In the genomic region with DNA sequence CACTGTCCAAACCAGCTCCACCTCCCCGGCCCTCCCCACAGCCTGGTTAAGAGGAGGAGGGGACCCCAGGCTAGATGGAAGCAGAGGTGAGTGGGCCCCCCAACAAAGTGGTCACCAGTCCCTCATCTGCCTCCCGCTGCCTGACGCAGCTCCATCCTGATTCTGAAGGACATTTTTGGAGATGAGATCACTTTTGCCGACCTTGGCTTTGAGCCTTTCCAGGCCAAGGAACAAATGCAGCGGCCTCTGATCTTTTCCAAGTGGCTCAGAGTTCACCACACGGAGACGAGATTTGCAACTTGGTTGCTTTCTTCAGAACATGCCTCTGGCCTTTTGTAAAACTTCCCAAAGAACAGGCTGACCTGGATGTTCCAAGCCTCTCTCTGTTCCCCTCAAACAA, we compare ENCODE assay signal across 21 cellular contexts.
"Had no signal": no experiment of that assay in that cellular context is flagged by ENCODE, and none has a peak within 500 bp of the region (broad histone marks: within the 10 kb centered on the region; RNA-seq: fewer than 3 reads in every experiment).

No MANE protein-coding gene starts in this region.

- H3K4me3 ChIP-seq: coronary artery, gastroesophageal sphincter, left lung, lung, prostate gland, right lobe of liver, tibial nerve, upper lobe of right lung had no signal

- H3K27ac Mint-ChIP-seq: immature natural killer cell; naive B cell; nephron; stimulated activated memory B cell treated with anti-CD40 and anti-IgM and Interleukin-4, amounts not matched to agents 10 μg/mL and 1 μg/mL and 100 μg/mL, for 72 hours; stimulated activated naive CD8-positive, alpha-beta T cell treated with anti-CD3 and anti-CD28 coated beads, Interleukin-15, Interleukin-2, amounts not matched to agents 100 ng/mL and 50 ng/mL, for 24 hours had no signal

- H3K4me3 Mint-ChIP-seq: immature natural killer cell; naive B cell; nephron; stimulated activated memory B cell treated with anti-CD40 and anti-IgM and Interleukin-4, amounts not matched to agents 10 μg/mL and 1 μg/mL and 100 μg/mL, for 72 hours; stimulated activated naive CD8-positive, alpha-beta T cell treated with anti-CD3 and anti-CD28 coated beads, Interleukin-15, Interleukin-2, amounts not matched to agents 100 ng/mL and 50 ng/mL, for 24 hours had no signal

- H3K36me3 Mint-ChIP-seq: immature natural killer cell; naive B cell; stimulated activated memory B cell treated with anti-CD40 and anti-IgM and Interleukin-4, amounts not matched to agents 10 μg/mL and 1 μg/mL and 100 μg/mL, for 72 hours had no signal

- H3K27me3 ChIP-seq: right lobe of liver had no signal

- H3K9me3 Mint-ChIP-seq: stimulated activated memory B cell treated with anti-CD40 and anti-IgM and Interleukin-4, amounts not matched to agents 10 μg/mL and 1 μg/mL and 100 μg/mL, for 72 hours; stimulated activated naive CD8-positive, alpha-beta T cell treated with anti-CD3 and anti-CD28 coated beads, Interleukin-15, Interleukin-2, amounts not matched to agents 100 ng/mL and 50 ng/mL, for 24 hours had no signal

- H3K9me3 ChIP-seq: gastroesophageal sphincter, neutrophil, prostate gland, right lobe of liver, upper lobe of right lung had no signal

- H3K4me1 ChIP-seq: left lung, prostate gland, right lobe of liver, upper lobe of right lung had no signal

- H3K27ac ChIP-seq: coronary artery, gastroesophageal sphincter, left lung, neutrophil, right lobe of liver, upper lobe of right lung had no signal

- H3K4me1 Mint-ChIP-seq: stimulated activated memory B cell treated with anti-CD40 and anti-IgM and Interleukin-4, amounts not matched to agents 10 μg/mL and 1 μg/mL and 100 μg/mL, for 72 hours had no signal

- DNase-seq: cerebellar nuclear complex; effector CD8-positive, alpha-beta T cell; immature natural killer cell; left lung; mesenchymal stem cell; naive B cell; retina; stimulated activated CD4-positive, alpha-beta T cell treated with anti-CD3 and anti-CD28 coated beads, Interleukin-15, amount 100 ng/mL, for 24 hours; stimulated activated CD4-positive, alpha-beta T cell treated with anti-CD3 and anti-CD28 coated beads, Interleukin-1b, Interleukin-23, amount 100 ng/mL, for 48 hours; stimulated activated CD4-positive, alpha-beta T cell treated with anti-CD3 and anti-CD28 coated beads, Interleukin-4, amount 100 ng/mL, for 24 hours; upper lobe of right lung had no signal

- H3K36me3 ChIP-seq: gastroesophageal sphincter, left lung, neutrophil, prostate gland, right lobe of liver, tibial nerve, upper lobe of right lung had no signal
